ENCODE assay signal across 20 cellular contexts in genomic region chr9:116383956-116384355, GRCh38.
DNase-seq lines count a peak whose midpoint lies in the region; ATAC-seq, FAIRE-seq and TF ChIP-seq lines count a peak whose summit lies in the region.
"Had no signal": no experiment of that assay in that cellular context is flagged by ENCODE, and none has a peak within 500 bp of the region (broad histone marks: within the 10 kb centered on the region; RNA-seq: fewer than 3 reads in every experiment).

No MANE protein-coding gene starts in this region.

- in situ Hi-C loops in HepG2 (cut with HindIII; ENCODE audit: extremely low pct_ligation_motif_present, low pct_unique_long_range_greater_than_20kb): no loop called here

- TF ChIP-seq POLR2A in HepG2 (IDR thresholded peaks at IDR 0.05; ENCODE audit: insufficient read depth in 1 of 2, low read depth in 2 of 2, low read length in 2 of 2): no peak

- H2AFZ ChIP-seq in smooth muscle cell (ENCODE audit: low read depth) (no peak overlapping the region), HepG2 (ENCODE audit: low read length) (no peak overlapping the region)
- H2AFZ ChIP-seq: GM23248, PC-9 had no signal

- TF ChIP-seq CTCF in smooth muscle cell (IDR thresholded peaks at IDR 0.05; ENCODE audit: borderline replicate concordance, insufficient read depth, poor library complexity, severe bottlenecking) (no peak), HepG2 (CRISPR knock-in tag; IDR thresholded peaks at IDR 0.05) (no peak)

- no TSS peak for BruUV-seq in HepG2 (replicated peaks; lab: Mats Ljungman, UMichigan)

- H3K4me3 ChIP-seq in smooth muscle cell (no peak overlapping the region), HepG2 (replicated peaks in 1 of 3; ENCODE audit: insufficient read depth in 1 of 3, low read depth in 2 of 3, low read length in 3 of 3) (no peak overlapping the region)
- H3K4me3 ChIP-seq: GM23248, PC-9 had no signal

- no peak for ATAC-seq in HepG2
- ATAC-seq: HCT116 had no signal

- CTCF ChIA-PET in HepG2 (lab: Yijun Ruan, JAX; ENCODE audit: low intra/inter-chr PET ratio, low total read pairs): no interaction called here

- no peak for FAIRE-seq in HepG2 (lab: Jason Lieb, UNC)
- FAIRE-seq: G401.6, GM12891 had no signal

- H3K9ac ChIP-seq in smooth muscle cell (ENCODE audit: low read depth): no peak overlapping the region
- H3K9ac ChIP-seq in HepG2 (ENCODE audit: insufficient read depth, low read depth, low read length): no peak overlapping the region
- H3K9ac ChIP-seq: GM23248 had no signal

- H3K27ac ChIP-seq in smooth muscle cell (ENCODE audit: low read depth): no peak overlapping the region
- H3K27ac ChIP-seq in HepG2 (ENCODE audit: extremely low read length, insufficient read depth, low read length): no peak overlapping the region
- H3K27ac ChIP-seq: GM23248, PC-9 had no signal

- H3F3A ChIP-seq in smooth muscle cell (ENCODE audit: low read depth): peaks cover 6% of the 10 kb centered on the region

- DNase-seq in ELR (ENCODE audit: low read depth) (peak; percentile 13), astrocyte of the hippocampus (ENCODE audit: low read depth, low spot score) (peak; percentile 48), fibroblast of peridontal ligament (ENCODE audit: extremely low read depth) (peak; percentile 42), smooth muscle cell (lab: John Stamatoyannopoulos, UW; ENCODE audit: unreplicated experiment) (no peak), iPS-NIHi7 (ENCODE audit: extremely low spot score) (no peak), HepG2 (ENCODE audit: low spot score) (no peak), NCI-H748 treated with DMSO at 0.1 percent for 48 hours (lab: John Stamatoyannopoulos, UW) (no peak)
- DNase-seq: AML-193; CD4-positive, CD25-positive, alpha-beta regulatory T cell; DMS53; GM23248; KBM-7; NCI-H1436 treated with DMSO at 0.1 percent for 48 hours; NCI-H2081; NCI-H510A; NCI-H82; PC-9 had no signal

- H3K27me3 ChIP-seq in smooth muscle cell (ENCODE audit: low read depth) (no peaks in the 10 kb centered on the region), HepG2 (ENCODE audit: control insufficient read depth in 1 of 2, insufficient read depth in 2 of 2, low read length in 2 of 2) (no peaks in the 10 kb centered on the region)

- no peaks in the 10 kb centered on the region for H3K4me1 ChIP-seq in smooth muscle cell (ENCODE audit: low read depth)
- H3K4me1 ChIP-seq in HepG2 (ENCODE audit: insufficient read depth, low read length): no peaks in the 10 kb centered on the region

- H3K4me2 ChIP-seq in smooth muscle cell (peak overlapping the region; percentile 15), HepG2 (ENCODE audit: low read depth, low read length) (no peak overlapping the region)
- H3K4me2 ChIP-seq: PC-9 had no signal

- TF ChIP-seq EP300 in HepG2 (IDR thresholded peaks at IDR 0.05; ENCODE audit: low read depth in 2 of 2, low read length in 2 of 2) (no peak), HepG2 (CRISPR knock-in tag; IDR thresholded peaks at IDR 0.05; ENCODE audit: borderline replicate concordance) (no peak)

- 17% methylated on average over 4 of the region's 4 CpGs for WGBS in smooth muscle cell (ENCODE audit: low lambda C conversion rate)
- WGBS in HepG2 (ENCODE audit: low lambda C conversion rate): 92% methylated on average over 4 of the region's 4 CpGs

- H3K9me3 ChIP-seq in smooth muscle cell (replicated peaks; ENCODE audit: low read depth) (no peaks in the 10 kb centered on the region), HepG2 (ENCODE audit: low read length) (no peaks in the 10 kb centered on the region)

- H3K79me2 ChIP-seq in smooth muscle cell (ENCODE audit: low read depth) (no peaks in the 10 kb centered on the region), HepG2 (ENCODE audit: insufficient read depth, low read length) (no peaks in the 10 kb centered on the region)

- intact Hi-C loops in HepG2 (cut with micrococcal nuclease; ENCODE audit: unreplicated experiment): no loop called here

- H3K36me3 ChIP-seq in smooth muscle cell (ENCODE audit: low read depth) (peaks cover 8% of the 10 kb centered on the region), HepG2 (replicated peaks in 1 of 2; ENCODE audit: control insufficient read depth in 1 of 2, insufficient read depth in 2 of 2, low read length in 2 of 2) (no peaks in the 10 kb centered on the region)

- POLR2A ChIA-PET in HepG2 (lab: Yijun Ruan, JAX): no interaction called here

- TF ChIP-seq RAD21 in HepG2 (CRISPR knock-in tag; IDR thresholded peaks at IDR 0.05): no peak

- H4K20me1 ChIP-seq in smooth muscle cell (ENCODE audit: low read depth): peaks cover 63% of the 10 kb centered on the region
- no peaks in the 10 kb centered on the region for H4K20me1 ChIP-seq in HepG2 (ENCODE audit: insufficient read depth, low read length)

TF ChIP-seq in HepG2, 621 proteins besides CTCF, POLR2A, EP300 and RAD21:
- TF ChIP-seq ZFP36L1 (CRISPR knock-in tag; IDR thresholded peaks at IDR 0.05) (no peak), PAWR (CRISPR knock-in tag; IDR thresholded peaks at IDR 0.05; ENCODE audit: borderline replicate concordance) (no peak), ZNF205 (CRISPR knock-in tag; IDR thresholded peaks at IDR 0.05) (no peak), ZNF737 (CRISPR knock-in tag; IDR thresholded peaks at IDR 0.05; ENCODE audit: borderline replicate concordance) (no peak), RBFOX2 (IDR thresholded peaks at IDR 0.05; ENCODE audit: low read depth, low read length) (no peak), ZNF30 (CRISPR knock-in tag; IDR thresholded peaks at IDR 0.05) (no peak), TGIF2 (CRISPR knock-in tag; IDR thresholded peaks at IDR 0.05) (no peak), ZNF562 (CRISPR knock-in tag; IDR thresholded peaks at IDR 0.05; ENCODE audit: borderline replicate concordance) (no peak), SP4 (CRISPR knock-in tag; IDR thresholded peaks at IDR 0.05) (no peak), BORCS8-MEF2B (CRISPR knock-in tag; IDR thresholded peaks at IDR 0.05) (no peak)

Comparison
In these comparisons a context has a peak if more than half of its experiments do, and no peak if none do; other contexts are left out.
1. DNase-seq: peak in ELR (single experiment), astrocyte of the hippocampus (single experiment) and fibroblast of peridontal ligament (single experiment); none in smooth muscle cell (single experiment), iPS-NIHi7 (single experiment), HepG2 (single experiment) and NCI-H748 treated with DMSO at 0.1 percent for 48 hours (single experiment).